In genomic region chr17:4595350-4596342, GRCh38 we compare ENCODE assay signal across 11 cellular contexts. TPM values are rescaled to one million over a fixed set of nuclear protein-coding genes. Genes with fewer than 3 reads are reported as not detected.
DNase-seq lines count a peak whose midpoint lies in the region; ATAC-seq and TF ChIP-seq lines count a peak whose summit lies in the region.
"Not testable (repeated sequence)": the region's sequence is repeated elsewhere in the genome, so short reads cannot be mapped to it uniquely, and the experiment has no call there.
"Had no signal": no experiment of that assay in that cellular context is flagged by ENCODE, and none has a peak within 500 bp of the region (broad histone marks: within the 10 kb centered on the region; RNA-seq: fewer than 3 reads in every experiment).

No MANE protein-coding gene starts in this region.

- H3K27ac Mint-ChIP-seq in Calu3 (ENCODE audit: unreplicated experiment), result not testable (repeated sequence)
- H3K27ac Mint-ChIP-seq in activated CD8-positive, alpha-beta T cell treated with anti-CD3 and anti-CD28 coated beads, Interleukin-2, amount 10 ng/mL, durations not matched to agents 7 days and 5 days, result peak overlapping the region; percentile 49
- H3K27ac Mint-ChIP-seq in endothelial cell (ENCODE audit: unreplicated experiment), result peak overlapping the region; percentile 52
- H3K27ac Mint-ChIP-seq in nephron, result peak overlapping the region in 2 of 3 experiments; percentile 54 to 74

- not testable (repeated sequence) for H3K9me3 Mint-ChIP-seq in Calu3 (ENCODE audit: low read depth, unreplicated experiment); activated CD8-positive, alpha-beta T cell treated with anti-CD3 and anti-CD28 coated beads, Interleukin-2, amount 10 ng/mL, durations not matched to agents 7 days and 5 days (ENCODE audit: insufficient read depth); endothelial cell (ENCODE audit: unreplicated experiment); nephron

- H3K4me1 Mint-ChIP-seq in Calu3 (ENCODE audit: low read depth, unreplicated experiment); activated CD8-positive, alpha-beta T cell treated with anti-CD3 and anti-CD28 coated beads, Interleukin-2, amount 10 ng/mL, durations not matched to agents 7 days and 5 days (ENCODE audit: low read depth); endothelial cell (ENCODE audit: unreplicated experiment): not testable (repeated sequence)
- peaks cover 38% of the 10 kb centered on the region for H3K4me1 Mint-ChIP-seq in nephron

- not testable (repeated sequence) for H3K9me3 ChIP-seq in RWPE2 (ENCODE audit: severe bottlenecking); psoas muscle

- H3K4me3 ChIP-seq in RWPE2 (ENCODE audit: severe bottlenecking), result not testable (repeated sequence)
- peak overlapping the region; percentile 12 for H3K4me3 ChIP-seq in psoas muscle

- TF ChIP-seq CTCF in Calu3 (IDR thresholded peaks at IDR 0.05; ENCODE audit: unreplicated experiment); endothelial cell (IDR thresholded peaks at IDR 0.05; ENCODE audit: unreplicated experiment); nephron (IDR thresholded peaks at IDR 0.05; ENCODE audit: unreplicated experiment in 3 of 3); psoas muscle (IDR thresholded peaks at IDR 0.05): not testable (repeated sequence)
- peak; percentile 4 for TF ChIP-seq CTCF in RWPE2 (IDR thresholded peaks at IDR 0.05; ENCODE audit: poor library complexity, severe bottlenecking)

- CTCF ChIA-PET in Calu3 (lab: Charles Lee), result interaction anchor here (0.5 to 2.5 kb wide), 3 partner anchors 10 to 232 kb away, joined by 3 to 9 read pairs (median 4); no protein-coding TSS in a partner anchor
- CTCF ChIA-PET in activated CD8-positive, alpha-beta T cell treated with anti-CD3 and anti-CD28 coated beads, Interleukin-2, amount 10 ng/mL, durations not matched to agents 7 days and 5 days (lab: Charles Lee), result interaction anchor here (0.6 to 1.5 kb wide), 6 partner anchors 25 to 175 kb away, joined by 3 to 4 read pairs (median 3); no protein-coding TSS in a partner anchor

- H3K36me3 Mint-ChIP-seq in Calu3 (ENCODE audit: insufficient read depth, unreplicated experiment); activated CD8-positive, alpha-beta T cell treated with anti-CD3 and anti-CD28 coated beads, Interleukin-2, amount 10 ng/mL, durations not matched to agents 7 days and 5 days (ENCODE audit: low read depth); endothelial cell (ENCODE audit: low read depth, unreplicated experiment): not testable (repeated sequence)
- peaks cover 15% of the 10 kb centered on the region for H3K36me3 Mint-ChIP-seq in nephron (ENCODE audit: low read depth)

- POLR2A ChIA-PET in activated CD8-positive, alpha-beta T cell treated with anti-CD3 and anti-CD28 coated beads, Interleukin-2, amount 10 ng/mL, durations not matched to agents 7 days and 5 days (lab: Charles Lee), result interaction anchor here (0.6 kb wide), 1 partner anchor 162 kb away, joined by 3 read pairs; the partner anchor contains the start of gene SPNS3

- not testable (repeated sequence) for ATAC-seq in RWPE2 (ENCODE audit: low read depth); psoas muscle
- ATAC-seq in activated CD8-positive, alpha-beta T cell treated with anti-CD3 and anti-CD28 coated beads, Interleukin-2, amount 10 ng/mL, durations not matched to agents 7 days and 5 days, result peak; percentile 27

- WGBS in psoas muscle, 3 donors, result 72 to 87% (median 81%) methylated on average over 27 to 29 of the region's 29 CpGs

- peaks cover 57% of the 10 kb centered on the region for H3K27me3 Mint-ChIP-seq in Calu3 (ENCODE audit: unreplicated experiment)
- H3K27me3 Mint-ChIP-seq in activated CD8-positive, alpha-beta T cell treated with anti-CD3 and anti-CD28 coated beads, Interleukin-2, amount 10 ng/mL, durations not matched to agents 7 days and 5 days (ENCODE audit: low read depth); endothelial cell (ENCODE audit: unreplicated experiment); nephron (ENCODE audit: low read depth): not testable (repeated sequence)

- DNase-seq in Calu3; RWPE2 (ENCODE audit: low spot score); activated CD8-positive, alpha-beta T cell treated with anti-CD3 and anti-CD28 coated beads, Interleukin-2, amount 10 ng/mL, durations not matched to agents 7 days and 5 days; psoas muscle: not testable (repeated sequence)
- peak; percentile 3 for DNase-seq in endothelial cell (ENCODE audit: low spot score)
- DNase-seq in islet precursor cell, result peak; percentile 57

- not testable (repeated sequence) for H3K27me3 ChIP-seq in RWPE2 (ENCODE audit: insufficient read depth, poor library complexity, severe bottlenecking); psoas muscle (ENCODE audit: insufficient read depth in 3 of 3, low read length in 2 of 3)

- BruUV-seq in Calu3 (replicated peaks; lab: Mats Ljungman, UMichigan), result not testable (repeated sequence)

- not testable (repeated sequence) for H3K27ac ChIP-seq in RWPE2 (ENCODE audit: poor library complexity, severe bottlenecking)
- H3K27ac ChIP-seq in psoas muscle, result peak overlapping the region; percentile 99

- H3K4me1 ChIP-seq in RWPE2 (ENCODE audit: insufficient read depth, poor library complexity, severe bottlenecking), result not testable (repeated sequence)
- peaks cover 91% of the 10 kb centered on the region for H3K4me1 ChIP-seq in psoas muscle

- intact Hi-C loops in Calu3 (cut with micrococcal nuclease; ENCODE audit: unreplicated experiment); psoas muscle (cut with DNase I): not testable (repeated sequence)

- H3K36me3 ChIP-seq in RWPE2 (ENCODE audit: low read depth), result not testable (repeated sequence)
- H3K36me3 ChIP-seq in psoas muscle (ENCODE audit: insufficient read depth in 1 of 2, low read depth in 1 of 2), result peaks cover 0 to 59% of the 10 kb centered on the region in 2 donors

- peak overlapping the region; percentile 37 for H3K4me3 Mint-ChIP-seq in Calu3 (ENCODE audit: low read depth, unreplicated experiment)
- H3K4me3 Mint-ChIP-seq in activated CD8-positive, alpha-beta T cell treated with anti-CD3 and anti-CD28 coated beads, Interleukin-2, amount 10 ng/mL, durations not matched to agents 7 days and 5 days; endothelial cell (ENCODE audit: unreplicated experiment); nephron: not testable (repeated sequence)

RNA-seq across cellular contexts. Expression of gene SMTNL2, which starts 11.3 kb away (rescaled TPM):
- not detected in 2 replicates for total RNA-seq in Calu3 (2022)
- total RNA-seq in activated CD8-positive, alpha-beta T cell treated with anti-CD3 and anti-CD28 coated beads, Interleukin-2, amount 10 ng/mL, durations not matched to agents 7 days and 5 days, result not detected
- total RNA-seq in endothelial cell (ENCODE audit: unreplicated experiment), result 0.59 TPM
- total RNA-seq in psoas muscle, result 100 to 1,000 TPM; 248 to 524 (median 400) TPM
- polyA plus RNA-seq in psoas muscle, result 100 to 1,000 TPM in 2 of 3 donors, 10 to 100 TPM in 1; 20.7 to 318 (median 210) TPM
- total RNA-seq: CD4-positive, CD25-positive, alpha-beta regulatory T cell; HT1080; MCF 10A had no signal
- polyA plus RNA-seq: CD4-positive, CD25-positive, alpha-beta regulatory T cell had no signal

RNA-seq across cellular contexts. Expression of gene GGT6, which starts 35.3 kb away (rescaled TPM):
- total RNA-seq in Calu3 (2022) (1.1 and 1.8 TPM in 2 replicates), endothelial cell (ENCODE audit: unreplicated experiment) (not detected), psoas muscle (not detected)
- total RNA-seq in activated CD8-positive, alpha-beta T cell treated with anti-CD3 and anti-CD28 coated beads, Interleukin-2, amount 10 ng/mL, durations not matched to agents 7 days and 5 days, result not detected
- under 1 TPM in 1 of 3 donors, not detected in 2; 0.03 TPM for polyA plus RNA-seq in psoas muscle
- total RNA-seq: Caco-2; CD4-positive, CD25-positive, alpha-beta regulatory T cell; HT1080; MCF 10A had no signal
- polyA plus RNA-seq: CD4-positive, CD25-positive, alpha-beta regulatory T cell had no signal

RNA-seq across cellular contexts. Expression of gene MYBBP1A, which starts 40.5 kb away (rescaled TPM):
- total RNA-seq in Calu3 (2022) (61.6 and 64.2 TPM in 2 replicates), endothelial cell (ENCODE audit: unreplicated experiment) (32.4 TPM), psoas muscle (10 to 100 TPM; 31.3 to 63.2 (median 46.3) TPM)
- total RNA-seq in activated CD8-positive, alpha-beta T cell treated with anti-CD3 and anti-CD28 coated beads, Interleukin-2, amount 10 ng/mL, durations not matched to agents 7 days and 5 days, result 10 to 100 TPM; 70.7 to 76.7 TPM
- 10 to 100 TPM; 28.5 to 54.4 (median 35.5) TPM for polyA plus RNA-seq in psoas muscle

RNA-seq across cellular contexts. Expression of gene ALOX15, which starts 45.8 kb away (rescaled TPM):
- total RNA-seq in Calu3 (2022), result 0.27 and 0.38 TPM in 2 replicates
- not detected for total RNA-seq in activated CD8-positive, alpha-beta T cell treated with anti-CD3 and anti-CD28 coated beads, Interleukin-2, amount 10 ng/mL, durations not matched to agents 7 days and 5 days
- 17.0 TPM for total RNA-seq in endothelial cell (ENCODE audit: unreplicated experiment)
- total RNA-seq in psoas muscle, result under 1 TPM in 2 of 4 donors, not detected in 2; 0.10 to 0.36 TPM
- not detected for polyA plus RNA-seq in psoas muscle
- total RNA-seq: CD4-positive, CD25-positive, alpha-beta regulatory T cell; HT1080; MCF 10A had no signal
- polyA plus RNA-seq: CD4-positive, CD25-positive, alpha-beta regulatory T cell had no signal

Comparison
In these comparisons a context has a peak if more than half of its experiments do, and no peak if none do; other contexts are left out.
1. RNA of gene SMTNL2, which starts 11.3 kb away (total RNA-seq): 248 to 524 TPM in psoas muscle; 0.59 TPM in endothelial cell (single experiment), not detected in Calu3 and not detected in activated CD8-positive, alpha-beta T cell treated with anti-CD3 and anti-CD28 coated beads, Interleukin-2, amount 10 ng/mL, durations not matched to agents 7 days and 5 days; every median in the first group is over 100 times any median in the second.